In the genomic region with DNA sequence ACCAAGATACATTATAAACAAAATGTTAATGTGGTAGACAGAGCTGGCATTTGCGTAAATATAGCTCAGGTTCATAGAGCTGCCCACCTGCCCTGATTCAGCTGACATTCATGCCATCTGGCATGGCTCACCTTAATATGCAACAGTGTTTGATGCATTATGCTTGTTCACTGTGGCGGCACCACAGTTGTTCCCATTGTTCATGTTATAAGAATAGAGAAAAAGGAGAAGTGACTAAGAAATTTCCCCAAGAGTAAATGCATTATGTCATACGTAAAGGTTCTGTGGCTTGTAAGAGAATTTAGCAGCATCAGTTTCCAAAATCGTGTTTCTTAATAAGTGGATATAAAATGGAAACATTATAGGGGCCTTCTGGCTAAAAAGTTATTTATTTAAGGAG, we compare ENCODE assay signal across 1 cellular context.
TF ChIP-seq lines count a peak whose summit lies in the region.

No MANE protein-coding gene starts in this region.

TF ChIP-seq in GM12878, 131 proteins besides CTCF, POLR2A, EP300 and RAD21 (continued from another document):
- TF ChIP-seq, protein P1, sequence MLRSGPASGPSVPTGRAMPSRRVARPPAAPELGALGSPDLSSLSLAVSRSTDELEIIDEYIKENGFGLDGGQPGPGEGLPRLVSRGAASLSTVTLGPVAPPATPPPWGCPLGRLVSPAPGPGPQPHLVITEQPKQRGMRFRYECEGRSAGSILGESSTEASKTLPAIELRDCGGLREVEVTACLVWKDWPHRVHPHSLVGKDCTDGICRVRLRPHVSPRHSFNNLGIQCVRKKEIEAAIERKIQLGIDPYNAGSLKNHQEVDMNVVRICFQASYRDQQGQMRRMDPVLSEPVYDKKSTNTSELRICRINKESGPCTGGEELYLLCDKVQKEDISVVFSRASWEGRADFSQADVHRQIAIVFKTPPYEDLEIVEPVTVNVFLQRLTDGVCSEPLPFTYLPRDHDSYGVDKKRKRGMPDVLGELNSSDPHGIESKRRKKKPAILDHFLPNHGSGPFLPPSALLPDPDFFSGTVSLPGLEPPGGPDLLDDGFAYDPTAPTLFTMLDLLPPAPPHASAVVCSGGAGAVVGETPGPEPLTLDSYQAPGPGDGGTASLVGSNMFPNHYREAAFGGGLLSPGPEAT (IDR thresholded peaks at IDR 0.05; ENCODE audit: low read depth), result peak; percentile 37; the same call in 1 of the 2 replicates
- TF ChIP-seq RAD51 (IDR thresholded peaks at IDR 0.05) (no peak), TARDBP (IDR thresholded peaks at IDR 0.05; ENCODE audit: borderline replicate concordance) (no peak), RUNX3 (IDR thresholded peaks at IDR 0.05; ENCODE audit: low read length) (peak; percentile 20; the same call in 1 of the 2 replicates), RCOR1 (conservative IDR thresholded peaks at IDR 0.05; ENCODE audit: low read depth, low read length) (no peak), BMI1 (IDR thresholded peaks at IDR 0.05; ENCODE audit: borderline replicate concordance) (peak; percentile 49; the same call in 1 of the 2 replicates), ATF7 (IDR thresholded peaks at IDR 0.05; ENCODE audit: low read depth) (peak; percentile 94), NFYA (IDR thresholded peaks at IDR 0.05; ENCODE audit: borderline replicate concordance, low read depth, low read length) (no peak), CBFB (IDR thresholded peaks at IDR 0.05; ENCODE audit: low read depth) (no peak), IKZF1 (conservative IDR thresholded peaks at IDR 0.05) (peak; percentile 55; the same call in 1 of the 2 replicates), ZBED1 (IDR thresholded peaks at IDR 0.05; ENCODE audit: borderline replicate concordance) (no peak), ZNF207 (IDR thresholded peaks at IDR 0.05; ENCODE audit: borderline replicate concordance) (no peak), EED (IDR thresholded peaks at IDR 0.05; ENCODE audit: low read depth) (no peak)
- TF ChIP-seq, protein P2, sequence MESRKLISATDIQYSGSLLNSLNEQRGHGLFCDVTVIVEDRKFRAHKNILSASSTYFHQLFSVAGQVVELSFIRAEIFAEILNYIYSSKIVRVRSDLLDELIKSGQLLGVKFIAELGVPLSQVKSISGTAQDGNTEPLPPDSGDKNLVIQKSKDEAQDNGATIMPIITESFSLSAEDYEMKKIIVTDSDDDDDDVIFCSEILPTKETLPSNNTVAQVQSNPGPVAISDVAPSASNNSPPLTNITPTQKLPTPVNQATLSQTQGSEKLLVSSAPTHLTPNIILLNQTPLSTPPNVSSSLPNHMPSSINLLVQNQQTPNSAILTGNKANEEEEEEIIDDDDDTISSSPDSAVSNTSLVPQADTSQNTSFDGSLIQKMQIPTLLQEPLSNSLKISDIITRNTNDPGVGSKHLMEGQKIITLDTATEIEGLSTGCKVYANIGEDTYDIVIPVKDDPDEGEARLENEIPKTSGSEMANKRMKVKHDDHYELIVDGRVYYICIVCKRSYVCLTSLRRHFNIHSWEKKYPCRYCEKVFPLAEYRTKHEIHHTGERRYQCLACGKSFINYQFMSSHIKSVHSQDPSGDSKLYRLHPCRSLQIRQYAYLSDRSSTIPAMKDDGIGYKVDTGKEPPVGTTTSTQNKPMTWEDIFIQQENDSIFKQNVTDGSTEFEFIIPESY (IDR thresholded peaks at IDR 0.05), result no peak
